13 cellular contexts compared by ENCODE assay signal in genomic region chr10:63738410-63738809, GRCh38.
A peak's percentile ranks its signal among the peaks of the same experiment; 100 is the strongest.
DNase-seq lines count a peak whose midpoint lies in the region; FAIRE-seq lines count a peak whose summit lies in the region.
"Had no signal": no experiment of that assay in that cellular context is flagged by ENCODE, and none has a peak within 500 bp of the region (broad histone marks: within the 10 kb centered on the region; RNA-seq: fewer than 3 reads in every experiment).

No MANE protein-coding gene starts in this region.

- no peaks in the 10 kb centered on the region for H3K27me3 ChIP-seq in adipocyte (replicated peaks; ENCODE audit: control insufficient read depth, insufficient read depth, low read length)

- FAIRE-seq in urothelium cell line (lab: Jason Lieb, UNC) (peak; percentile 42), frontal cortex (lab: Jason Lieb, UNC) (no peak)

- H3K36me3 ChIP-seq in adipocyte (ENCODE audit: control insufficient read depth, insufficient read depth, low read length, severe bottlenecking), result no peaks in the 10 kb centered on the region

- no peaks in the 10 kb centered on the region for H3K9me3 ChIP-seq in adipocyte (ENCODE audit: control insufficient read depth, low read length)

- peaks cover 12% of the 10 kb centered on the region for H3K4me1 ChIP-seq in adipocyte (ENCODE audit: control insufficient read depth, insufficient read depth, low read length)

- H3K9ac ChIP-seq in adipocyte (ENCODE audit: low read length), result no peak overlapping the region

- H3K4me3 ChIP-seq in adipocyte (ENCODE audit: low read length), result no peak overlapping the region

- DNase-seq in HT1080 (ENCODE audit: low read depth) (peak; percentile 80), adipocyte (ENCODE audit: low read depth) (peak; percentile 38), iPS-NIHi11 (ENCODE audit: low spot score) (peak; percentile 13), urothelium cell line (ENCODE audit: low spot score) (peak; percentile 35), cerebellar nuclear complex (lab: John Stamatoyannopoulos, UW) (no peak), frontal cortex (ENCODE audit: low spot score in 2 of 2) (no peak)
- no peak for DNase-seq in activated CD4-positive, CD25-positive, alpha-beta regulatory T cell treated with anti-CD3 and anti-CD28 coated beads, Interleukin-2, amount 50 U/mL, for 72 hours
- DNase-seq: activated naive CD8-positive, alpha-beta T cell treated with anti-CD3 and anti-CD28 coated beads for 36 hours; effector memory CD4-positive, alpha-beta T cell; NCI-H2029 treated with DMSO at 0.1 percent for 48 hours; stimulated activated CD4-positive, alpha-beta T cell treated with anti-CD3 and anti-CD28 coated beads, Interleukin-2, amount 100 ng/mL, for 24 hours; stimulated activated naive CD4-positive, alpha-beta T cell treated with Interleukin-2 at 50 U/mL for 16 hours; T-helper 17 cell had no signal

Comparison
In these comparisons a context has a peak if more than half of its experiments do, and no peak if none do; other contexts are left out.
1. DNase-seq: peak in HT1080 (single experiment), adipocyte (single experiment), iPS-NIHi11 (single experiment) and urothelium cell line (single experiment); none in cerebellar nuclear complex (0 of 2), frontal cortex (0 of 2) and activated CD4-positive, CD25-positive, alpha-beta regulatory T cell treated with anti-CD3 and anti-CD28 coated beads, Interleukin-2, amount 50 U/mL, for 72 hours (single experiment).